31 cellular contexts compared by ENCODE assay signal in genomic region chr18:9919564-9920232, GRCh38. TPM values are rescaled to one million over a fixed set of nuclear protein-coding genes. Genes with fewer than 3 reads are reported as not detected.
DNase-seq lines count a peak whose midpoint lies in the region; ATAC-seq, FAIRE-seq and TF ChIP-seq lines count a peak whose summit lies in the region.
"Had no signal": no experiment of that assay in that cellular context is flagged by ENCODE, and none has a peak within 500 bp of the region (broad histone marks: within the 10 kb centered on the region; RNA-seq: fewer than 3 reads in every experiment).

No MANE protein-coding gene starts in this region.

- H3K4me3 ChIP-seq in Karpas-422 (ENCODE audit: low read length): no peak overlapping the region
- H3K4me3 ChIP-seq in GM12878: peak overlapping the region; percentile 29
- H3K4me3 ChIP-seq in psoas muscle: peak overlapping the region; percentile 5
- H3K4me3 ChIP-seq in gastroesophageal sphincter: no peak overlapping the region
- H3K4me3 ChIP-seq in sigmoid colon: no peak overlapping the region
- H3K4me3 ChIP-seq: colonic mucosa, heart left ventricle, lung, mucosa of descending colon, ovary, right atrium auricular region had no signal

- 36% methylated on average over 8 of the region's 8 CpGs for WGBS in GM12878 (ENCODE audit: insufficient coverage, insufficient replicate concordance, low lambda C conversion rate, missing lambda C conversion rate)
- WGBS in psoas muscle, 3 donors: 58 to 71% (median 64%) methylated on average over 8 of the region's 8 CpGs
- 51 to 69% methylated on average over 8 of the region's 8 CpGs for WGBS in gastroesophageal sphincter (ENCODE audit: low coverage in 1 of 2), 2 donors
- WGBS in sigmoid colon, 2 donors: 79 to 81% methylated on average over 8 of the region's 8 CpGs

- H3K79me2 ChIP-seq in Karpas-422 (ENCODE audit: low read length) (peaks cover 100% of the 10 kb centered on the region), GM12878 (ENCODE audit: control insufficient read depth, insufficient read depth, low read length) (peaks cover 98% of the 10 kb centered on the region)

- TF ChIP-seq RAD21 in GM12878 (IDR thresholded peaks at IDR 0.05; ENCODE audit: insufficient read depth, low read depth, low read length): no peak

- H3K9me3 ChIP-seq in Karpas-422 (ENCODE audit: low read length) (no peaks in the 10 kb centered on the region), GM12878 (replicated peaks; ENCODE audit: control insufficient read depth, insufficient read depth, low read length) (no peaks in the 10 kb centered on the region; the same call in 1 of the 3 replicates), psoas muscle (no peaks in the 10 kb centered on the region), gastroesophageal sphincter (no peaks in the 10 kb centered on the region), sigmoid colon (no peaks in the 10 kb centered on the region)
- H3K9me3 ChIP-seq: colonic mucosa, heart left ventricle, mucosa of descending colon, ovary, right atrium auricular region had no signal

- no peaks in the 10 kb centered on the region for H3K9me2 ChIP-seq in Karpas-422 (replicated peaks; ENCODE audit: insufficient read depth, low read length)

- TF ChIP-seq POLR2A in GM12878 (IDR thresholded peaks at IDR 0.05; ENCODE audit: low read depth, low read length) (no peak), gastroesophageal sphincter (IDR thresholded peaks at IDR 0.05) (no peak), sigmoid colon (IDR thresholded peaks at IDR 0.05) (no peak)

- CTCF ChIA-PET in GM12878 (lab: Yijun Ruan, JAX): no interaction called here

- H3K4me1 ChIP-seq in Karpas-422 (ENCODE audit: low read length) (peaks cover 86% of the 10 kb centered on the region), GM12878 (ENCODE audit: control insufficient read depth, insufficient read depth, low read length) (peaks cover 18% of the 10 kb centered on the region), psoas muscle (peaks cover 92% of the 10 kb centered on the region), gastroesophageal sphincter (peaks cover 20 to 95% (median 42%) of the 10 kb centered on the region in 3 donors), sigmoid colon (peaks cover 0 to 91% (median 83%) of the 10 kb centered on the region in 4 donors)

- TF ChIP-seq EP300 in GM12878 (IDR thresholded peaks at IDR 0.05; ENCODE audit: borderline replicate concordance in 1 of 2, control insufficient read depth in 1 of 2, low read depth in 2 of 2, low read length in 2 of 2) (no peak), gastroesophageal sphincter (IDR thresholded peaks at IDR 0.05) (no peak), sigmoid colon (IDR thresholded peaks at IDR 0.05) (no peak)

- SMC1A ChIA-PET in GM12878 (lab: Charles Lee; ENCODE audit: uncharacterized antibody, unreplicated experiment): no interaction called here

- RAD21 ChIA-PET in GM12878 (lab: Charles Lee; ENCODE audit: unreplicated experiment): no interaction called here

- H3K4me2 ChIP-seq in Karpas-422 (ENCODE audit: low read depth, low read length, poor library complexity, severe bottlenecking): peak overlapping the region; percentile 45
- peak overlapping the region; percentile 71 for H3K4me2 ChIP-seq in GM12878 (ENCODE audit: control insufficient read depth, insufficient read depth)

- in situ Hi-C loops in GM12878 (cut with MboI): loop anchor here (25.0 kb wide), 2 partner anchors 307 to 1307 kb away; partner anchors contain the start of genes PPP4R1 and RAB12

- H3K27me3 ChIP-seq in Karpas-422 (ENCODE audit: low read length) (no peaks in the 10 kb centered on the region), GM12878 (replicated peaks in 1 of 2; ENCODE audit: control insufficient read depth in 2 of 2, insufficient read depth in 2 of 2, low read length in 1 of 2) (no peaks in the 10 kb centered on the region), psoas muscle (ENCODE audit: insufficient read depth in 3 of 3, low read length in 2 of 3) (no peaks in the 10 kb centered on the region), gastroesophageal sphincter (no peaks in the 10 kb centered on the region), sigmoid colon (no peaks in the 10 kb centered on the region)
- H3K27me3 ChIP-seq: colonic mucosa, heart left ventricle, ovary, right atrium auricular region had no signal

- TF ChIP-seq CTCF in GM12878 (IDR thresholded peaks at IDR 0.05 in 2 of 3, conservative IDR thresholded peaks at IDR 0.05 in 1 of 3; ENCODE audit: control insufficient read depth in 2 of 3, extremely low read depth in 1 of 3, insufficient read depth in 1 of 3, low read depth in 3 of 3, low read length in 3 of 3) (no peak), psoas muscle (IDR thresholded peaks at IDR 0.05) (no peak), gastroesophageal sphincter (IDR thresholded peaks at IDR 0.05) (no peak), sigmoid colon (IDR thresholded peaks at IDR 0.05) (no peak)

- no peak for FAIRE-seq in GM12878 (lab: Jason Lieb, UNC)
- FAIRE-seq: HTR-8/SVneo had no signal

- TSS peak; percentile 7 for BruUV-seq in GM12878 (replicated peaks; lab: Mats Ljungman, UMichigan)

- DNase-seq in activated CD4-positive, alpha-beta T cell treated with anti-CD3 and anti-CD28 coated beads, Interleukin-2, amount 50 U/mL, for 48 hours: peak; percentile 10 to 19
- DNase-seq in activated CD4-positive, alpha-beta T cell treated with anti-CD3 and anti-CD28 coated beads for 1 hour: no peak
- DNase-seq in Karpas-422 (no peak), GM12878 (ENCODE audit: low read depth, low spot score) (no peak), psoas muscle (no peak), sigmoid colon (no peak), GOT3 (lab: John Stamatoyannopoulos, UW) (no peak)
- DNase-seq: activated CD4-positive, alpha-beta T cell treated with anti-CD3 and anti-CD28 coated beads, Interleukin-2, amount 50 U/mL, for 4 hours; activated CD4-positive, CD25-positive, alpha-beta regulatory T cell; aorta; colonic mucosa; effector memory CD4-positive, alpha-beta T cell; GDM1; heart left ventricle; Kasumi-1; mucosa of descending colon; NCI-H187; NCI-H524 treated with DMSO at 0.1 percent for 48 hours; ovary; RPMI8226; stimulated activated CD4-positive, alpha-beta T cell treated with anti-CD3 and anti-CD28 coated beads, Interleukin-4, amount 100 ng/mL, for 4 hours; stimulated activated naive B cell treated with anti-CD40 and anti-IgM and Interleukin-4, amounts not matched to agents 10 μg/mL and 1 μg/mL and 100 μg/mL, for 72 hours had no signal

- no peak overlapping the region for H3K9ac ChIP-seq in Karpas-422 (ENCODE audit: low read length)
- no peak overlapping the region for H3K9ac ChIP-seq in GM12878 (ENCODE audit: control insufficient read depth, insufficient read depth, low read length)

- H2AFZ ChIP-seq in Karpas-422 (ENCODE audit: low read length) (no peak overlapping the region), GM12878 (ENCODE audit: control insufficient read depth, low read depth, low read length) (no peak overlapping the region)

- H3K27ac ChIP-seq in Karpas-422 (ENCODE audit: low read length) (no peak overlapping the region), GM12878 (ENCODE audit: control insufficient read depth, insufficient read depth) (no peak overlapping the region), psoas muscle (no peak overlapping the region), gastroesophageal sphincter (no peak overlapping the region), sigmoid colon (no peak overlapping the region)
- H3K27ac ChIP-seq: 22Rv1, ovary, right atrium auricular region had no signal

- H3K36me3 ChIP-seq in Karpas-422 (ENCODE audit: insufficient read depth, low read length) (no peaks in the 10 kb centered on the region), GM12878 (ENCODE audit: control insufficient read depth in 2 of 2, insufficient read depth in 2 of 2, low read length in 1 of 2) (no peaks in the 10 kb centered on the region; a peak in 1 of 4 replicates), psoas muscle (ENCODE audit: insufficient read depth in 1 of 2, low read depth in 1 of 2) (no peaks in the 10 kb centered on the region), gastroesophageal sphincter (no peaks in the 10 kb centered on the region), sigmoid colon (no peaks in the 10 kb centered on the region)
- H3K36me3 ChIP-seq: colonic mucosa, heart left ventricle, ovary, right atrium auricular region had no signal

- intact Hi-C loops in GM12878 (cut with micrococcal nuclease; ENCODE audit: unreplicated experiment): no loop called here
- intact Hi-C loops in psoas muscle (cut with DNase I): loop anchor here in 1 of 2 donors (10.0 kb wide), 1 partner anchor 115 kb away; no protein-coding TSS in a partner anchor
- intact Hi-C loops in sigmoid colon (cut with DNase I): loop anchor here (10.0 kb wide), 1 partner anchor 345 kb away; no protein-coding TSS in a partner anchor

- H4K20me1 ChIP-seq in Karpas-422 (ENCODE audit: insufficient read depth, low read depth, low read length) (peaks cover 81% of the 10 kb centered on the region), GM12878 (ENCODE audit: control insufficient read depth, insufficient read depth) (peaks cover 18% of the 10 kb centered on the region)

- ATAC-seq in GM12878: peak; percentile 14; the same call in 2 of the 3 replicates
- ATAC-seq in psoas muscle: no peak
- ATAC-seq in gastroesophageal sphincter: no peak
- ATAC-seq: HCT116, heart left ventricle had no signal

- POLR2A ChIA-PET in GM12878 (lab: Charles Lee): no interaction called here

RNA-seq across cellular contexts. Expression of gene VAPA, which starts 5.9 kb away (rescaled TPM):
- total RNA-seq in Karpas-422 (2014; rRNA removed; shearing (Covaris generic); ENCODE audit: low replicate concordance): 138 and 162 TPM in 2 replicates
- total RNA-seq in GM12878 (2013; cell fraction: nucleolus; rRNA removed): 139 and 144 TPM in 2 replicates
- total RNA-seq in GM12878 (2014; rRNA removed) (124 and 128 TPM in 2 replicates), GM12878 (2014; rRNA removed; fragmentation: Illumina TruSeq; extraction: Trizol) (165 and 173 TPM in 2 replicates), GM12878 (2021) (136 and 137 TPM in 2 replicates), psoas muscle (100 to 1,000 TPM; 168 to 259 (median 235) TPM), gastroesophageal sphincter (100 to 1,000 TPM; 276 to 386 (median 317) TPM), sigmoid colon (100 to 1,000 TPM; 252 to 336 (median 291) TPM)
- polyA plus RNA-seq in GM12878 (2011; ENCODE audit: low read depth): 60.5 TPM
- polyA plus RNA-seq in GM12878 (2011; rRNA removed) (235 and 368 TPM in 2 replicates), GM12878 (2014; fragmentation: Illumina TruSeq; extraction: Trizol) (252 and 265 TPM in 2 replicates), GM12878 (2014; fragmentation: Nextera tagmentation; extraction: Ambion mirVana) (10 to 100 TPM; 70.9 to 73.1 TPM), GM12878 (2014; rRNA removed) (154 and 159 TPM in 2 replicates), GM12878 (2016; fragmentation: Nextera tagmentation; extraction: Ambion mirVana) (100 to 1,000 TPM; 236 to 237 TPM), psoas muscle (100 to 1,000 TPM; 173 to 328 (median 225) TPM), sigmoid colon (100 to 1,000 TPM; 181 to 297 (median 233) TPM)
- 78.7 and 122 TPM in 2 replicates for polyA plus RNA-seq in GM12878 (2011; cell fraction: cytosol; rRNA removed)
- 96.8 and 97.2 TPM in 2 replicates for polyA plus RNA-seq in GM12878 (2011; cell fraction: nucleus; rRNA removed)
- 76.2 and 145 TPM in 2 replicates for polyA plus RNA-seq in GM12878 (2012)
- 79.9 and 141 TPM in 2 replicates for polyA minus RNA-seq in GM12878 (2011; rRNA and poly(A)+ RNA removed)
- polyA minus RNA-seq in GM12878 (2011; cell fraction: cytosol; rRNA and poly(A)+ RNA removed): 58.4 and 68.5 TPM in 2 replicates
- 44.0 and 74.3 TPM in 2 replicates for polyA minus RNA-seq in GM12878 (2011; cell fraction: nucleus; rRNA and poly(A)+ RNA removed)

RNA-seq across cellular contexts. Expression of gene TXNDC2, which starts 33.9 kb away (rescaled TPM):
- total RNA-seq in Karpas-422 (2014; rRNA removed; shearing (Covaris generic); ENCODE audit: low replicate concordance): not detected in 2 replicates
- not detected in 2 replicates for total RNA-seq in GM12878 (2013; cell fraction: nucleolus; rRNA removed)
- total RNA-seq in GM12878 (2014; rRNA removed) (0.06 TPM in 1 of 2 replicates, not detected in the other), GM12878 (2014; rRNA removed; fragmentation: Illumina TruSeq; extraction: Trizol) (0.04 TPM in 1 of 2 replicates, not detected in the other), GM12878 (2021) (0.40 TPM in 1 of 2 replicates, not detected in the other), psoas muscle (under 1 TPM in 1 of 4 donors, not detected in 3; 0.19 TPM), gastroesophageal sphincter (under 1 TPM in 2 of 4 donors, not detected in 2; 0.62 to 0.96 TPM), sigmoid colon (not detected)
- not detected for polyA plus RNA-seq in GM12878 (2011; ENCODE audit: low read depth)
- polyA plus RNA-seq in GM12878 (2011; rRNA removed) (not detected in 2 replicates), GM12878 (2014; fragmentation: Illumina TruSeq; extraction: Trizol) (0.07 TPM in 1 of 2 replicates, not detected in the other), GM12878 (2014; fragmentation: Nextera tagmentation; extraction: Ambion mirVana) (not detected), GM12878 (2014; rRNA removed) (0.09 TPM in 1 of 2 replicates, not detected in the other), GM12878 (2016; fragmentation: Nextera tagmentation; extraction: Ambion mirVana) (not detected), psoas muscle (under 1 TPM in 1 of 3 donors, not detected in 2; 0.04 TPM), sigmoid colon (under 1 TPM in 1 of 3 donors, not detected in 2; 0.04 TPM)
- not detected in 2 replicates for polyA plus RNA-seq in GM12878 (2011; cell fraction: cytosol; rRNA removed)
- polyA plus RNA-seq in GM12878 (2011; cell fraction: nucleus; rRNA removed): not detected in 2 replicates
- 0.04 TPM in 1 of 2 replicates, not detected in the other for polyA plus RNA-seq in GM12878 (2012)
- polyA minus RNA-seq in GM12878 (2011; rRNA and poly(A)+ RNA removed): not detected in 2 replicates
- polyA minus RNA-seq in GM12878 (2011; cell fraction: cytosol; rRNA and poly(A)+ RNA removed): not detected in 2 replicates
- polyA minus RNA-seq in GM12878 (2011; cell fraction: nucleus; rRNA and poly(A)+ RNA removed): not detected in 2 replicates
- total RNA-seq: colonic mucosa; epithelial cell of proximal tubule; heart left ventricle; right atrium auricular region; SK-MEL-5; T-helper 1 cell treated with Interleukin-12 subunit alpha and Interleukin-12 subunit beta and Interleukin-4 antibody, amounts not matched to agents 30 ng/mL and 1 ng/mL, for 36 hours had no signal
- polyA plus RNA-seq: aorta had no signal

Comparison
In these comparisons a context has a peak if more than half of its experiments do, and no peak if none do; other contexts are left out.
1. DNase-seq: peak in activated CD4-positive, alpha-beta T cell treated with anti-CD3 and anti-CD28 coated beads, Interleukin-2, amount 50 U/mL, for 48 hours (2 of 2); none in activated CD4-positive, alpha-beta T cell treated with anti-CD3 and anti-CD28 coated beads for 1 hour (single experiment), Karpas-422 (single experiment), GM12878 (single experiment), psoas muscle (0 of 2), sigmoid colon (single experiment) and GOT3 (single experiment).
2. H3K4me3 ChIP-seq: peak in GM12878 (single experiment) and psoas muscle (single experiment); none in Karpas-422 (single experiment), gastroesophageal sphincter (0 of 2) and sigmoid colon (0 of 4).